14 cellular contexts compared by ENCODE assay signal in genomic region chr12:109720856-109721189, GRCh38.
"Had no signal": no experiment of that assay in that cellular context is flagged by ENCODE, and none has a peak within 500 bp of the region (broad histone marks: within the 10 kb centered on the region; RNA-seq: fewer than 3 reads in every experiment).

No MANE protein-coding gene starts in this region.

- H3K27ac ChIP-seq: neutrophil, SK-N-MC, suprapubic skin, upper lobe of right lung had no signal

- H3K9me3 ChIP-seq: neutrophil, suprapubic skin, upper lobe of right lung had no signal

- DNase-seq: activated CD4-positive, alpha-beta T cell treated with anti-CD3 and anti-CD28 coated beads, Interleukin-2, amount 10 ng/mL, durations not matched to agents 7 days and 5 days; activated CD4-positive, CD25-positive, alpha-beta regulatory T cell; activated naive CD4-positive, alpha-beta T cell treated with anti-CD3 and anti-CD28 coated beads, Interleukin-2, amount 10 ng/mL, durations not matched to agents 7 days and 5 days; activated T-cell treated with anti-CD3 and anti-CD28 coated beads for 4 hours; foreskin melanocyte; naive B cell; stimulated activated CD4-positive, alpha-beta T cell treated with anti-CD3 and anti-CD28 coated beads, Interleukin-2, amount 100 ng/mL, for 24 hours; stimulated activated naive CD4-positive, alpha-beta T cell; upper lobe of right lung had no signal

- H3K4me3 ChIP-seq: SK-N-MC, suprapubic skin, upper lobe of right lung had no signal

- ATAC-seq: activated T-helper 17 cell treated with anti-CD3 and anti-CD28 coated beads, Interleukin-2, amount 50 U/mL, for 72 hours; upper lobe of right lung had no signal

- FAIRE-seq: TTC549 had no signal

- H3K36me3 ChIP-seq: neutrophil, suprapubic skin, upper lobe of right lung had no signal
